35 cellular contexts compared by ENCODE assay signal in genomic region chr18:4224031-4224704, GRCh38.
"Had no signal": no experiment of that assay in that cellular context is flagged by ENCODE, and none has a peak within 500 bp of the region (broad histone marks: within the 10 kb centered on the region; RNA-seq: fewer than 3 reads in every experiment).

No MANE protein-coding gene starts in this region.

- H3K36me3 ChIP-seq: ascending aorta had no signal

- ATAC-seq: activated CD4-positive, alpha-beta T cell treated with anti-CD3 and anti-CD28 coated beads for 36 hours; activated CD4-positive, CD25-positive, alpha-beta regulatory T cell treated with anti-CD3 and anti-CD28 coated beads, Interleukin-2, amount 50 U/mL, for 24 hours; activated CD8-positive, alpha-beta memory T cell treated with anti-CD3 and anti-CD28 coated beads, Interleukin-2, amount 10 ng/mL, durations not matched to agents 7 days and 5 days; activated CD8-positive, alpha-beta T cell treated with anti-CD3 and anti-CD28 coated beads, Interleukin-2, amount 10 ng/mL, durations not matched to agents 7 days and 5 days; activated naive CD8-positive, alpha-beta T cell treated with anti-CD3 and anti-CD28 coated beads, Interleukin-2, amount 50 U/mL, for 24 hours had no signal

- H3K27ac ChIP-seq: ascending aorta, VCaP had no signal

- FAIRE-seq: colon, TTC549 had no signal

- H3K9me3 Mint-ChIP-seq: activated CD4-positive, alpha-beta T cell treated with anti-CD3 and anti-CD28 coated beads, Interleukin-2, amount 10 ng/mL, durations not matched to agents 7 days and 5 days; activated naive CD8-positive, alpha-beta T cell treated with anti-CD3 and anti-CD28 coated beads, Interleukin-2, amount 10 ng/mL, durations not matched to agents 7 days and 5 days; activated naive CD8-positive, alpha-beta T cell treated with anti-CD3 and anti-CD28 coated beads, Interleukin-2, amount 50 U/mL, for 24 hours; T-helper 1 cell treated with Interleukin-12 subunit alpha and Interleukin-12 subunit beta and Interleukin-4 antibody, amounts not matched to agents 30 μg/mL and 1 μg/mL, for 36 hours had no signal

- H3K4me1 Mint-ChIP-seq: activated CD4-positive, alpha-beta memory T cell treated with anti-CD3 and anti-CD28 coated beads, Interleukin-2, amount 10 ng/mL, durations not matched to agents 7 days and 5 days; activated CD4-positive, alpha-beta T cell treated with anti-CD3 and anti-CD28 coated beads for 36 hours; activated CD4-positive, alpha-beta T cell treated with anti-CD3 and anti-CD28 coated beads, Interleukin-2, amount 10 ng/mL, durations not matched to agents 7 days and 5 days; activated CD8-positive, alpha-beta memory T cell treated with anti-CD3 and anti-CD28 coated beads, Interleukin-2, amount 10 ng/mL, durations not matched to agents 7 days and 5 days; activated naive CD4-positive, alpha-beta T cell treated with anti-CD3 and anti-CD28 coated beads, Interleukin-2, amount 10 ng/mL, durations not matched to agents 7 days and 5 days; activated naive CD4-positive, alpha-beta T cell treated with anti-CD3 and anti-CD28 coated beads, Interleukin-2, amount 50 U/mL, for 24 hours; activated naive CD8-positive, alpha-beta T cell treated with anti-CD3 and anti-CD28 coated beads, Interleukin-2, amount 10 ng/mL, durations not matched to agents 7 days and 5 days; activated naive CD8-positive, alpha-beta T cell treated with anti-CD3 and anti-CD28 coated beads, Interleukin-2, amount 50 U/mL, for 24 hours had no signal

- H3K4me1 ChIP-seq: ascending aorta had no signal

- DNase-seq: activated CD4-positive, alpha-beta memory T cell treated with anti-CD3 and anti-CD28 coated beads, Interleukin-2, amount 10 ng/mL, durations not matched to agents 7 days and 5 days; activated CD4-positive, alpha-beta T cell treated with anti-CD3 and anti-CD28 coated beads for 1 hour; activated CD4-positive, alpha-beta T cell treated with anti-CD3 and anti-CD28 coated beads for 36 hours; activated CD4-positive, alpha-beta T cell treated with anti-CD3 and anti-CD28 coated beads for 48 hours; activated CD4-positive, alpha-beta T cell treated with anti-CD3 and anti-CD28 coated beads, Interleukin-2, amount 10 ng/mL, durations not matched to agents 7 days and 5 days; activated CD4-positive, alpha-beta T cell treated with anti-CD3 and anti-CD28 coated beads, Interleukin-2, amount 50 U/mL, for 48 hours; activated CD4-positive, CD25-positive, alpha-beta regulatory T cell; activated CD8-positive, alpha-beta memory T cell treated with anti-CD3 and anti-CD28 coated beads for 24 hours; activated CD8-positive, alpha-beta memory T cell treated with anti-CD3 and anti-CD28 coated beads, Interleukin-2, amount 10 ng/mL, durations not matched to agents 7 days and 5 days; activated CD8-positive, alpha-beta memory T cell treated with anti-CD3 and anti-CD28 coated beads, Interleukin-2, amount 50 U/mL, for 48 hours; activated CD8-positive, alpha-beta T cell treated with anti-CD3 and anti-CD28 coated beads, Interleukin-2, amount 10 ng/mL, durations not matched to agents 7 days and 5 days; activated effector memory CD4-positive, alpha-beta T cell treated with Interleukin-2 at 50 U/mL for 16 hours; activated gamma-delta T cell; activated naive CD4-positive, alpha-beta T cell treated with anti-CD3 and anti-CD28 coated beads, Interleukin-2, amount 10 ng/mL, durations not matched to agents 7 days and 5 days; activated naive CD4-positive, alpha-beta T cell treated with Interleukin-2 at 50 U/mL for 16 hours; activated naive CD8-positive, alpha-beta T cell treated with anti-CD3 and anti-CD28 coated beads, Interleukin-2, amount 10 ng/mL, durations not matched to agents 7 days and 5 days; activated naive CD8-positive, alpha-beta T cell treated with anti-CD3 and anti-CD28 coated beads, Interleukin-2, amount 50 U/mL, for 24 hours; activated T-cell treated with anti-CD3 and anti-CD28 coated beads, Interleukin-2, amount 50 U/mL, for 24 hours; activated T-cell treated with anti-CD3 and anti-CD28 coated beads, Interleukin-2, amount 50 U/mL, for 48 hours; amygdala; anterior cingulate cortex; central memory CD4-positive, alpha-beta T cell; T-helper 2 cell; T-helper 9 cell had no signal

- H3K27ac Mint-ChIP-seq: activated CD4-positive, alpha-beta memory T cell treated with anti-CD3 and anti-CD28 coated beads, Interleukin-2, amount 10 ng/mL, durations not matched to agents 7 days and 5 days; activated CD4-positive, alpha-beta T cell treated with anti-CD3 and anti-CD28 coated beads for 36 hours; activated CD4-positive, alpha-beta T cell treated with anti-CD3 and anti-CD28 coated beads, Interleukin-2, amount 10 ng/mL, durations not matched to agents 7 days and 5 days; activated CD8-positive, alpha-beta memory T cell treated with anti-CD3 and anti-CD28 coated beads, Interleukin-2, amount 10 ng/mL, durations not matched to agents 7 days and 5 days; activated CD8-positive, alpha-beta T cell treated with anti-CD3 and anti-CD28 coated beads, Interleukin-2, amount 10 ng/mL, durations not matched to agents 7 days and 5 days; activated naive CD4-positive, alpha-beta T cell treated with anti-CD3 and anti-CD28 coated beads, Interleukin-2, amount 10 ng/mL, durations not matched to agents 7 days and 5 days; activated naive CD4-positive, alpha-beta T cell treated with anti-CD3 and anti-CD28 coated beads, Interleukin-2, amount 50 U/mL, for 24 hours; activated naive CD8-positive, alpha-beta T cell; activated naive CD8-positive, alpha-beta T cell treated with anti-CD3 and anti-CD28 coated beads, Interleukin-2, amount 10 ng/mL, durations not matched to agents 7 days and 5 days; activated naive CD8-positive, alpha-beta T cell treated with anti-CD3 and anti-CD28 coated beads, Interleukin-2, amount 50 U/mL, for 24 hours; activated T-cell treated with anti-CD3 and anti-CD28 coated beads, Interleukin-2, amount 50 U/mL, for 24 hours; activated T-helper 2 cell treated with anti-CD3 and anti-CD28 coated beads, Interferon-gamma antibody, Interleukin-2, Interleukin-4, amounts not matched to agents 10 μg/mL and 5 μg/mL and 100 μg/mL, durations not matched to agents 14 hours and 24 hours and 36 hours; brain; T-helper 1 cell treated with Interleukin-12 subunit alpha and Interleukin-12 subunit beta and Interleukin-4 antibody, amounts not matched to agents 30 μg/mL and 1 μg/mL, for 36 hours; T-helper 2 cell treated with Interferon-gamma antibody and Interleukin-4, amounts not matched to agents 5 μg/mL and 100 μg/mL, for 36 hours had no signal

- H3K4me3 Mint-ChIP-seq: activated CD4-positive, alpha-beta memory T cell treated with anti-CD3 and anti-CD28 coated beads, Interleukin-2, amount 10 ng/mL, durations not matched to agents 7 days and 5 days; activated CD4-positive, alpha-beta T cell treated with anti-CD3 and anti-CD28 coated beads for 36 hours; activated CD4-positive, alpha-beta T cell treated with anti-CD3 and anti-CD28 coated beads, Interleukin-2, amount 10 ng/mL, durations not matched to agents 7 days and 5 days; activated CD8-positive, alpha-beta memory T cell treated with anti-CD3 and anti-CD28 coated beads, Interleukin-2, amount 10 ng/mL, durations not matched to agents 7 days and 5 days; activated CD8-positive, alpha-beta T cell treated with anti-CD3 and anti-CD28 coated beads, Interleukin-2, amount 10 ng/mL, durations not matched to agents 7 days and 5 days; activated naive CD4-positive, alpha-beta T cell treated with anti-CD3 and anti-CD28 coated beads, Interleukin-2, amount 10 ng/mL, durations not matched to agents 7 days and 5 days; activated naive CD4-positive, alpha-beta T cell treated with anti-CD3 and anti-CD28 coated beads, Interleukin-2, amount 50 U/mL, for 24 hours; activated naive CD8-positive, alpha-beta T cell; activated naive CD8-positive, alpha-beta T cell treated with anti-CD3 and anti-CD28 coated beads, Interleukin-2, amount 10 ng/mL, durations not matched to agents 7 days and 5 days; activated naive CD8-positive, alpha-beta T cell treated with anti-CD3 and anti-CD28 coated beads, Interleukin-2, amount 50 U/mL, for 24 hours; activated T-cell treated with anti-CD3 and anti-CD28 coated beads, Interleukin-2, amount 50 U/mL, for 24 hours; brain; T-helper 1 cell treated with Interleukin-12 subunit alpha and Interleukin-12 subunit beta and Interleukin-4 antibody, amounts not matched to agents 30 μg/mL and 1 μg/mL, for 36 hours; T-helper 2 cell treated with Interferon-gamma antibody and Interleukin-4, amounts not matched to agents 5 μg/mL and 100 μg/mL, for 36 hours had no signal

- H3K4me3 ChIP-seq: ascending aorta had no signal

- H3K27me3 Mint-ChIP-seq: activated CD4-positive, alpha-beta memory T cell treated with anti-CD3 and anti-CD28 coated beads, Interleukin-2, amount 10 ng/mL, durations not matched to agents 7 days and 5 days; activated CD4-positive, alpha-beta T cell treated with anti-CD3 and anti-CD28 coated beads for 36 hours; activated CD4-positive, alpha-beta T cell treated with anti-CD3 and anti-CD28 coated beads, Interleukin-2, amount 10 ng/mL, durations not matched to agents 7 days and 5 days; activated CD8-positive, alpha-beta memory T cell treated with anti-CD3 and anti-CD28 coated beads, Interleukin-2, amount 10 ng/mL, durations not matched to agents 7 days and 5 days; activated naive CD4-positive, alpha-beta T cell treated with anti-CD3 and anti-CD28 coated beads, Interleukin-2, amount 10 ng/mL, durations not matched to agents 7 days and 5 days; activated naive CD4-positive, alpha-beta T cell treated with anti-CD3 and anti-CD28 coated beads, Interleukin-2, amount 50 U/mL, for 24 hours; activated naive CD8-positive, alpha-beta T cell; activated naive CD8-positive, alpha-beta T cell treated with anti-CD3 and anti-CD28 coated beads, Interleukin-2, amount 10 ng/mL, durations not matched to agents 7 days and 5 days; activated naive CD8-positive, alpha-beta T cell treated with anti-CD3 and anti-CD28 coated beads, Interleukin-2, amount 50 U/mL, for 24 hours; activated T-cell treated with anti-CD3 and anti-CD28 coated beads, Interleukin-2, amount 50 U/mL, for 24 hours had no signal

- H3K36me3 Mint-ChIP-seq: activated CD8-positive, alpha-beta memory T cell treated with anti-CD3 and anti-CD28 coated beads, Interleukin-2, amount 10 ng/mL, durations not matched to agents 7 days and 5 days; activated naive CD4-positive, alpha-beta T cell treated with anti-CD3 and anti-CD28 coated beads, Interleukin-2, amount 10 ng/mL, durations not matched to agents 7 days and 5 days; activated naive CD4-positive, alpha-beta T cell treated with anti-CD3 and anti-CD28 coated beads, Interleukin-2, amount 50 U/mL, for 24 hours; activated naive CD8-positive, alpha-beta T cell; activated naive CD8-positive, alpha-beta T cell treated with anti-CD3 and anti-CD28 coated beads, Interleukin-2, amount 10 ng/mL, durations not matched to agents 7 days and 5 days; brain had no signal

- H3K27me3 ChIP-seq: ascending aorta had no signal
